ENCODE assay signal across 7 cellular contexts in genomic region chr3:134357914-134358811, GRCh38. TPM values are rescaled to one million over a fixed set of nuclear protein-coding genes. Genes with fewer than 3 reads are reported as not detected.
DNase-seq lines count a peak whose midpoint lies in the region; ATAC-seq and TF ChIP-seq lines count a peak whose summit lies in the region.

No MANE protein-coding gene starts in this region.

- H3K9me3 ChIP-seq in MG63 (no peaks in the 10 kb centered on the region), right lobe of liver (no peaks in the 10 kb centered on the region), upper lobe of right lung (no peaks in the 10 kb centered on the region)

- intact Hi-C loops in right lobe of liver (cut with DNase I) (no loop called here), upper lobe of right lung (cut with DNase I) (no loop called here)

- H3K4me1 ChIP-seq in right lobe of liver = peaks cover 0 to 44% (median 20%) of the 10 kb centered on the region in 4 donors
- peaks cover 95% of the 10 kb centered on the region for H3K4me1 ChIP-seq in upper lobe of right lung

- H3K36me3 ChIP-seq in MG63 = peaks cover 100% of the 10 kb centered on the region
- peaks cover 7 to 76% (median 45%) of the 10 kb centered on the region in 4 donors for H3K36me3 ChIP-seq in right lobe of liver
- H3K36me3 ChIP-seq in upper lobe of right lung = peaks cover 84% of the 10 kb centered on the region

- H3K4me3 ChIP-seq in MG63 (no peak overlapping the region), cardiac fibroblast (replicated peaks in 1 of 2; ENCODE audit: low read depth in 2 of 2, low read length in 2 of 2) (no peak overlapping the region), right lobe of liver (no peak overlapping the region), upper lobe of right lung (no peak overlapping the region)

- peak; percentile 59 for TF ChIP-seq CTCF in GM12872 (IDR thresholded peaks at IDR 0.05; ENCODE audit: insufficient read depth, low read depth, low read length)
- peak; percentile 45 for TF ChIP-seq CTCF in cardiac fibroblast (IDR thresholded peaks at IDR 0.05; ENCODE audit: low read depth, low read length)
- TF ChIP-seq CTCF in right lobe of liver (IDR thresholded peaks at IDR 0.05) = peak; percentile 6 to 33 (median 25)
- TF ChIP-seq CTCF in upper lobe of right lung (IDR thresholded peaks at IDR 0.05) = peak; percentile 35

- ATAC-seq in right lobe of liver (no peak), upper lobe of right lung (peak; percentile 78), HG02759 (IDR thresholded peaks at IDR 0.05; ENCODE audit: unreplicated experiment) (no peak)

- H3K27me3 ChIP-seq in MG63 (no peaks in the 10 kb centered on the region), right lobe of liver (no peaks in the 10 kb centered on the region), upper lobe of right lung (no peaks in the 10 kb centered on the region)

- DNase-seq in MG63 (peak; percentile 79), cardiac fibroblast (ENCODE audit: low read depth in 2 of 2) (peak; percentile 95 to 97), right lobe of liver (peak in 1 of 3 donors; percentile 43), upper lobe of right lung (peak; percentile 63)
- DNase-seq in stimulated activated CD4-positive, alpha-beta T cell treated with anti-CD3 and anti-CD28 coated beads, Interleukin-4, amount 100 ng/mL, for 4 hours = no peak

- H3K27ac ChIP-seq in right lobe of liver (peak overlapping the region in 1 of 3 donors; percentile 26), upper lobe of right lung (peak overlapping the region; percentile 79)

- WGBS in right lobe of liver (ENCODE audit: insufficient coverage, low coverage, low lambda C conversion rate, missing lambda C conversion rate) = 48% methylated on average over 4 of the region's 10 CpGs

- TF ChIP-seq POLR2A in right lobe of liver (IDR thresholded peaks at IDR 0.05) = no peak

RNA-seq across cellular contexts. Expression of gene AMOTL2, which starts 16.1 kb away (rescaled TPM):
- total RNA-seq in MG63 (2014; rRNA removed; shearing (Covaris generic); ENCODE audit: low replicate concordance) = 172 and 180 TPM in 2 replicates
- total RNA-seq in right lobe of liver (10 to 100 TPM; 18.0 to 33.3 (median 21.8) TPM), upper lobe of right lung (119 TPM)

Comparison
In these comparisons a context has a peak if more than half of its experiments do, and no peak if none do; other contexts are left out.
1. DNase-seq: peak in MG63 (single experiment), cardiac fibroblast (2 of 2) and upper lobe of right lung (single experiment); none in stimulated activated CD4-positive, alpha-beta T cell treated with anti-CD3 and anti-CD28 coated beads, Interleukin-4, amount 100 ng/mL, for 4 hours (0 of 2).
2. Peak in every context shown above with its lines, with median percentiles within 50 percentile points of each other: CTCF ChIP-seq.